1 cellular context compared by ENCODE assay signal in genomic region chr19:30093966-30094770, GRCh38.
TF ChIP-seq lines count a peak whose summit lies in the region.

No MANE protein-coding gene starts in this region.

TF ChIP-seq in K562, 482 proteins besides CTCF, POLR2A, EP300 and RAD21 (continued from another document):
- no peak for TF ChIP-seq GTF3C2 (IDR thresholded peaks at IDR 0.05; ENCODE audit: borderline replicate concordance, extremely low read depth, insufficient read length)
- TF ChIP-seq MEIS2 (IDR thresholded peaks at IDR 0.05; ENCODE audit: partially characterized antibody), result no peak
